ENCODE assay signal across 1 cellular context in the genomic region with DNA sequence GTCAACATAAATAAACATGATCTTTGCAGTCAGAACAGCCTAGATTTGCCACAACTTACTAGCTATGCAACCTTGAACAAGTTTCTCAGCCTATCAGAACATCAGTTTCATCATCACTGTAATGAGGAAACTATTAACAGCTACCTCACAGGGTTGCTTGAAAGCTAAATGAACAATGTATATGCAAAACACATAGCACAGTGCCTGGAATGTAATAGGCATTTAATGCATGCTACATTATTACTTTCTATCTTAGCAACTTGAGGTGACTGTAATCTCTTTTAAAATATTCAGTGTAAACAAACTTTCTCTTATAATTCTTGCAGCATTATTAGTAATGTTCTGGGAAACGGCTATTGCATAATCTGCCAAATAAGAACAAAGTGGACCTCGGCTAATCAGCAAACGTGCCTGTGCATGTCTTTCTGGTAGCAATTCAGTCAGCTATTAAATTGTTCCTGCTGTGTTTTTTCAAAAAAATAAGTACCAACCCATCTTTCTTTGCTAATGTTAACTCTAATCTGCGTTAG.
A peak's percentile ranks its signal among the peaks of the same experiment; 100 is the strongest.
TF ChIP-seq lines count a peak whose summit lies in the region.

No MANE protein-coding gene starts in this region.

TF ChIP-seq in HEK293, 187 proteins besides CTCF, POLR2A, EP300 and RAD21 (continued from another document):
- TF ChIP-seq, protein P1, sequence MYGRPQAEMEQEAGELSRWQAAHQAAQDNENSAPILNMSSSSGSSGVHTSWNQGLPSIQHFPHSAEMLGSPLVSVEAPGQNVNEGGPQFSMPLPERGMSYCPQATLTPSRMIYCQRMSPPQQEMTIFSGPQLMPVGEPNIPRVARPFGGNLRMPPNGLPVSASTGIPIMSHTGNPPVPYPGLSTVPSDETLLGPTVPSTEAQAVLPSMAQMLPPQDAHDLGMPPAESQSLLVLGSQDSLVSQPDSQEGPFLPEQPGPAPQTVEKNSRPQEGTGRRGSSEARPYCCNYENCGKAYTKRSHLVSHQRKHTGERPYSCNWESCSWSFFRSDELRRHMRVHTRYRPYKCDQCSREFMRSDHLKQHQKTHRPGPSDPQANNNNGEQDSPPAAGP (tag by site-specific recombination; IDR thresholded peaks at IDR 0.05) = no peak
- no peak for TF ChIP-seq ZNF654 (tag by site-specific recombination; IDR thresholded peaks at IDR 0.05; ENCODE audit: low read depth)
- TF ChIP-seq ZNF704 (tag by site-specific recombination; IDR thresholded peaks at IDR 0.05) = no peak
- no peak for TF ChIP-seq ZNF184 (tag by site-specific recombination; IDR thresholded peaks at IDR 0.05)
- no peak for TF ChIP-seq OVOL3 (tag by site-specific recombination; IDR thresholded peaks at IDR 0.05)
- TF ChIP-seq, protein P2, sequence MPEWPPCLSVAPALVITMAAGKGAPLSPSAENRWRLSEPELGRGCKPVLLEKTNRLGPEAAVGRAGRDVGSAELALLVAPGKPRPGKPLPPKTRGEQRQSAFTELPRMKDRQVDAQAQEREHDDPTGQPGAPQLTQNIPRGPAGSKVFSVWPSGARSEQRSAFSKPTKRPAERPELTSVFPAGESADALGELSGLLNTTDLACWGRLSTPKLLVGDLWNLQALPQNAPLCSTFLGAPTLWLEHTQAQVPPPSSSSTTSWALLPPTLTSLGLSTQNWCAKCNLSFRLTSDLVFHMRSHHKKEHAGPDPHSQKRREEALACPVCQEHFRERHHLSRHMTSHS (tag by site-specific recombination; IDR thresholded peaks at IDR 0.05) = no peak
- no peak for TF ChIP-seq BCL11A (tag by site-specific recombination; IDR thresholded peaks at IDR 0.05; ENCODE audit: low read depth)
- TF ChIP-seq ZNF423 (tag by site-specific recombination; IDR thresholded peaks at IDR 0.05) = no peak
- no peak for TF ChIP-seq HOXD13 (CRISPR knock-in tag; IDR thresholded peaks at IDR 0.05; ENCODE audit: borderline replicate concordance)
- TF ChIP-seq GLI2 (tag by site-specific recombination; IDR thresholded peaks at IDR 0.05; ENCODE audit: borderline replicate concordance, low read depth) = no peak
- TF ChIP-seq ZNF530 (tag by site-specific recombination; IDR thresholded peaks at IDR 0.05; ENCODE audit: low read depth) = no peak
- TF ChIP-seq ZNF600 (tag by site-specific recombination; IDR thresholded peaks at IDR 0.05) = no peak
- no peak for TF ChIP-seq ZNF792 (tag by site-specific recombination; IDR thresholded peaks at IDR 0.05)
- no peak; the same call in 1 of the 2 replicates for TF ChIP-seq HIC1 (tag by site-specific recombination; IDR thresholded peaks at IDR 0.05)
- no peak for TF ChIP-seq ZNF585B (tag by site-specific recombination; IDR thresholded peaks at IDR 0.05)
- no peak for TF ChIP-seq ZNF404 (tag by site-specific recombination; IDR thresholded peaks at IDR 0.05)
- no peak for TF ChIP-seq BCL11B (tag by site-specific recombination; IDR thresholded peaks at IDR 0.05; ENCODE audit: low read depth)
- TF ChIP-seq ZNF549 (tag by site-specific recombination; IDR thresholded peaks at IDR 0.05) = no peak
- no peak for TF ChIP-seq ZNF416 (tag by site-specific recombination; IDR thresholded peaks at IDR 0.05)
- no peak for TF ChIP-seq ZNF558 (tag by site-specific recombination; IDR thresholded peaks at IDR 0.05)
- no peak for TF ChIP-seq ZNF23 (tag by site-specific recombination; IDR thresholded peaks at IDR 0.05; ENCODE audit: borderline replicate concordance)
- no peak for TF ChIP-seq ZBTB1 (tag by site-specific recombination; IDR thresholded peaks at IDR 0.05)
- no peak for TF ChIP-seq KLF16 (tag by site-specific recombination; IDR thresholded peaks at IDR 0.05)
- no peak for TF ChIP-seq ZNF610 (tag by site-specific recombination; IDR thresholded peaks at IDR 0.05; ENCODE audit: borderline replicate concordance)
- TF ChIP-seq ZNF175 (tag by site-specific recombination; IDR thresholded peaks at IDR 0.05) = no peak
- no peak for TF ChIP-seq ZNF501 (tag by site-specific recombination; IDR thresholded peaks at IDR 0.05)
- TF ChIP-seq, protein P3, sequence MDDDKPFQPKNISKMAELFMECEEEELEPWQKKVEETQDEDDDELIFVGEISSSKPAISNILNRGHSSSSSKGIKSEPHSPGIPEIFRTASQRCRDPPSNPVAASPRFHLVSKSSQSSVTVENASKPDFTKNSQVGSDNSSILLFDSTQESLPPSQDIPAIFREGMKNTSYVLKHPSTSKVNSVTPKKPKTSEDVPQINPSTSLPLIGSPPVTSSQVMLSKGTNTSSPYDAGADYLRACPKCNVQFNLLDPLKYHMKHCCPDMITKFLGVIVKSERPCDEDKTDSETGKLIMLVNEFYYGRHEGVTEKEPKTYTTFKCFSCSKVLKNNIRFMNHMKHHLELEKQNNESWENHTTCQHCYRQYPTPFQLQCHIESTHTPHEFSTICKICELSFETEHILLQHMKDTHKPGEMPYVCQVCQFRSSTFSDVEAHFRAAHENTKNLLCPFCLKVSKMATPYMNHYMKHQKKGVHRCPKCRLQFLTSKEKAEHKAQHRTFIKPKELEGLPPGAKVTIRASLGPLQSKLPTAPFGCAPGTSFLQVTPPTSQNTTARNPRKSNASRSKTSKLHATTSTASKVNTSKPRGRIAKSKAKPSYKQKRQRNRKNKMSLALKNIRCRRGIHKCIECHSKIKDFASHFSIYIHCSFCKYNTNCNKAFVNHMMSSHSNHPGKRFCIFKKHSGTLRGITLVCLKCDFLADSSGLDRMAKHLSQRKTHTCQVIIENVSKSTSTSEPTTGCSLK (tag by site-specific recombination; IDR thresholded peaks at IDR 0.05) = no peak
- no peak for TF ChIP-seq KLF1 (tag by site-specific recombination; IDR thresholded peaks at IDR 0.05)
- no peak for TF ChIP-seq ZNF214 (tag by site-specific recombination; IDR thresholded peaks at IDR 0.05; ENCODE audit: borderline replicate concordance)
- TF ChIP-seq ZNF140 (tag by site-specific recombination; IDR thresholded peaks at IDR 0.05) = no peak
- TF ChIP-seq MYNN (tag by site-specific recombination; IDR thresholded peaks at IDR 0.05; ENCODE audit: borderline replicate concordance) = no peak
- peak; percentile 50; the same call in 1 of the 2 replicates for TF ChIP-seq TRIM28 (IDR thresholded peaks at IDR 0.05; ENCODE audit: borderline replicate concordance, low read length)
- TF ChIP-seq ZNF155 (tag by site-specific recombination; IDR thresholded peaks at IDR 0.05) = no peak
- no peak; the same call in none of the 2 replicates for TF ChIP-seq ZNF366 (tag by site-specific recombination; conservative IDR thresholded peaks at IDR 0.05)
- TF ChIP-seq, protein P4, sequence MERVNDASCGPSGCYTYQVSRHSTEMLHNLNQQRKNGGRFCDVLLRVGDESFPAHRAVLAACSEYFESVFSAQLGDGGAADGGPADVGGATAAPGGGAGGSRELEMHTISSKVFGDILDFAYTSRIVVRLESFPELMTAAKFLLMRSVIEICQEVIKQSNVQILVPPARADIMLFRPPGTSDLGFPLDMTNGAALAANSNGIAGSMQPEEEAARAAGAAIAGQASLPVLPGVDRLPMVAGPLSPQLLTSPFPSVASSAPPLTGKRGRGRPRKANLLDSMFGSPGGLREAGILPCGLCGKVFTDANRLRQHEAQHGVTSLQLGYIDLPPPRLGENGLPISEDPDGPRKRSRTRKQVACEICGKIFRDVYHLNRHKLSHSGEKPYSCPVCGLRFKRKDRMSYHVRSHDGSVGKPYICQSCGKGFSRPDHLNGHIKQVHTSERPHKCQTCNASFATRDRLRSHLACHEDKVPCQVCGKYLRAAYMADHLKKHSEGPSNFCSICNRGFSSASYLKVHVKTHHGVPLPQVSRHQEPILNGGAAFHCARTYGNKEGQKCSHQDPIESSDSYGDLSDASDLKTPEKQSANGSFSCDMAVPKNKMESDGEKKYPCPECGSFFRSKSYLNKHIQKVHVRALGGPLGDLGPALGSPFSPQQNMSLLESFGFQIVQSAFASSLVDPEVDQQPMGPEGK (tag by site-specific recombination; IDR thresholded peaks at IDR 0.05) = no peak
- TF ChIP-seq ZNF202 (tag by site-specific recombination; IDR thresholded peaks at IDR 0.05; ENCODE audit: borderline replicate concordance) = no peak
- TF ChIP-seq ZFP37 (tag by site-specific recombination; IDR thresholded peaks at IDR 0.05) = no peak
- TF ChIP-seq ZNF626 (tag by site-specific recombination; IDR thresholded peaks at IDR 0.05) = no peak
- TF ChIP-seq, protein P5, sequence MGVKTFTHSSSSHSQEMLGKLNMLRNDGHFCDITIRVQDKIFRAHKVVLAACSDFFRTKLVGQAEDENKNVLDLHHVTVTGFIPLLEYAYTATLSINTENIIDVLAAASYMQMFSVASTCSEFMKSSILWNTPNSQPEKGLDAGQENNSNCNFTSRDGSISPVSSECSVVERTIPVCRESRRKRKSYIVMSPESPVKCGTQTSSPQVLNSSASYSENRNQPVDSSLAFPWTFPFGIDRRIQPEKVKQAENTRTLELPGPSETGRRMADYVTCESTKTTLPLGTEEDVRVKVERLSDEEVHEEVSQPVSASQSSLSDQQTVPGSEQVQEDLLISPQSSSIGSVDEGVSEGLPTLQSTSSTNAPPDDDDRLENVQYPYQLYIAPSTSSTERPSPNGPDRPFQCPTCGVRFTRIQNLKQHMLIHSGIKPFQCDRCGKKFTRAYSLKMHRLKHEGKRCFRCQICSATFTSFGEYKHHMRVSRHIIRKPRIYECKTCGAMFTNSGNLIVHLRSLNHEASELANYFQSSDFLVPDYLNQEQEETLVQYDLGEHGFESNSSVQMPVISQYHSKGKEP (tag by site-specific recombination; IDR thresholded peaks at IDR 0.05) = peak; percentile 68; the same call in 1 of the 2 replicates
- TF ChIP-seq TCF7L2 (IDR thresholded peaks at IDR 0.05; ENCODE audit: borderline replicate concordance, low read depth, low read length) = peak; percentile 40; the same call in 1 of the 2 replicates
- peak; percentile 68 for TF ChIP-seq ZEB2 (tag by site-specific recombination; IDR thresholded peaks at IDR 0.05)
- TF ChIP-seq OSR2 (tag by site-specific recombination; IDR thresholded peaks at IDR 0.05) = peak; percentile 54; the same call in 1 of the 2 replicates
- peak; percentile 51; the same call in 1 of the 2 replicates for TF ChIP-seq KLF10 (tag by site-specific recombination; IDR thresholded peaks at IDR 0.05)
- TF ChIP-seq ZNF707 (tag by site-specific recombination; IDR thresholded peaks at IDR 0.05) = no peak
- no peak for TF ChIP-seq ZNF16 (tag by site-specific recombination; IDR thresholded peaks at IDR 0.05; ENCODE audit: low read depth)
- TF ChIP-seq, protein P6, sequence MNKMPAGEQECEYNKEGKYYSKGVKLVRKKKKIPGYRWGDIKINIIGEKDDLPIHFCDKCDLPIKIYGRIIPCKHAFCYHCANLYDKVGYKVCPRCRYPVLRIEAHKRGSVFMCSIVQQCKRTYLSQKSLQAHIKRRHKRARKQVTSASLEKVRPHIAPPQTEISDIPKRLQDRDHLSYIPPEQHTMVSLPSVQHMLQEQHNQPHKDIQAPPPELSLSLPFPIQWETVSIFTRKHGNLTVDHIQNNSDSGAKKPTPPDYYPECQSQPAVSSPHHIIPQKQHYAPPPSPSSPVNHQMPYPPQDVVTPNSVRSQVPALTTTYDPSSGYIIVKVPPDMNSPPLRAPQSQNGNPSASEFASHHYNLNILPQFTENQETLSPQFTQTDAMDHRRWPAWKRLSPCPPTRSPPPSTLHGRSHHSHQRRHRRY (tag by site-specific recombination; IDR thresholded peaks at IDR 0.05) = no peak
- no peak for TF ChIP-seq ZNF621 (tag by site-specific recombination; IDR thresholded peaks at IDR 0.05)
- TF ChIP-seq ZNF529 (tag by site-specific recombination; IDR thresholded peaks at IDR 0.05; ENCODE audit: insufficient replicate concordance) = no peak
- TF ChIP-seq ZBTB26 (tag by site-specific recombination; optimal IDR thresholded peaks at IDR 0.05) = no peak
- TF ChIP-seq, protein P7, sequence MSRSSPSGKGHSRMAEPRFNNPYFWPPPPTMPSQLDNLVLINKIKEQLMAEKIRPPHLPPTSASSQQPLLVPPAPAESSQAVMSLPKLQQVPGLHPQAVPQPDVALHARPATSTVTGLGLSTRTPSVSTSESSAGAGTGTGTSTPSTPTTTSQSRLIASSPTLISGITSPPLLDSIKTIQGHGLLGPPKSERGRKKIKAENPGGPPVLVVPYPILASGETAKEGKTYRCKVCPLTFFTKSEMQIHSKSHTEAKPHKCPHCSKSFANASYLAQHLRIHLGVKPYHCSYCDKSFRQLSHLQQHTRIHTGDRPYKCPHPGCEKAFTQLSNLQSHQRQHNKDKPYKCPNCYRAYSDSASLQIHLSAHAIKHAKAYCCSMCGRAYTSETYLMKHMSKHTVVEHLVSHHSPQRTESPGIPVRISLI (tag by site-specific recombination; IDR thresholded peaks at IDR 0.05) = peak; percentile 78; the same call in 1 of the 2 replicates
- no peak for TF ChIP-seq ZNF221 (tag by site-specific recombination; IDR thresholded peaks at IDR 0.05; ENCODE audit: borderline replicate concordance)
- no peak for TF ChIP-seq ZNF133 (tag by site-specific recombination; IDR thresholded peaks at IDR 0.05)
- TF ChIP-seq ZNF292 (tag by site-specific recombination; IDR thresholded peaks at IDR 0.05; ENCODE audit: borderline replicate concordance, low read depth) = no peak
- TF ChIP-seq ZNF132 (tag by site-specific recombination; IDR thresholded peaks at IDR 0.05; ENCODE audit: borderline replicate concordance) = no peak
